ENCODE assay signal across 9 cellular contexts in genomic region chr3:112391648-112392047, GRCh38. TPM values are rescaled to one million over a fixed set of nuclear protein-coding genes. Genes with fewer than 3 reads are reported as not detected.
A peak's percentile ranks its signal among the peaks of the same experiment; 100 is the strongest.
DNase-seq lines count a peak whose midpoint lies in the region; ATAC-seq and TF ChIP-seq lines count a peak whose summit lies in the region.
"Had no signal": no experiment of that assay in that cellular context is flagged by ENCODE, and none has a peak within 500 bp of the region (broad histone marks: within the 10 kb centered on the region; RNA-seq: fewer than 3 reads in every experiment).

No MANE protein-coding gene starts in this region.

- H4K20me1 ChIP-seq in mammary epithelial cell (ENCODE audit: insufficient read depth, low read length) = no peaks in the 10 kb centered on the region

- 17% methylated on average over 3 of the region's 3 CpGs for WGBS in mammary epithelial cell (ENCODE audit: low coverage, missing lambda C conversion rate)

- TF ChIP-seq POLR2A in vagina (IDR thresholded peaks at IDR 0.05) = no peak

- H3K9ac ChIP-seq in mammary epithelial cell (ENCODE audit: insufficient read depth, low read length) (peak overlapping the region; percentile 40), muscle layer of colon (ENCODE audit: low read length) (no peak overlapping the region)

- dilution Hi-C loops in mammary epithelial cell (cut with HindIII; ENCODE audit: low sequenced_read_pairs) = loop anchor here (5.0 kb wide), 1 partner anchor 39 kb away; no protein-coding TSS in a partner anchor

- no peak for DNase-seq in cardiac muscle cell (ENCODE audit: low read depth in 1 of 2, low spot score in 1 of 2)
- DNase-seq in left ventricle myocardium superior = no peak
- no peak for DNase-seq in mammary epithelial cell
- no peak for DNase-seq in vagina (ENCODE audit: extremely low spot score in 2 of 2)
- DNase-seq in HuH-7 (ENCODE audit: low spot score) = no peak
- DNase-seq: CD4-positive, alpha-beta memory T cell had no signal

- H3K79me2 ChIP-seq in mammary epithelial cell (ENCODE audit: insufficient read depth, low read length) = no peaks in the 10 kb centered on the region

- H3K36me3 ChIP-seq in cardiac muscle cell = no peaks in the 10 kb centered on the region
- no peaks in the 10 kb centered on the region for H3K36me3 ChIP-seq in mammary epithelial cell (ENCODE audit: insufficient read depth, low read length)
- H3K36me3 ChIP-seq in muscle layer of colon (ENCODE audit: insufficient read depth, low read length) = no peaks in the 10 kb centered on the region
- no peaks in the 10 kb centered on the region for H3K36me3 ChIP-seq in vagina

- in situ Hi-C loops in mammary epithelial cell (cut with MboI; ENCODE audit: low sequenced_read_pairs in 2 of 2) = no loop called here

- no peak overlapping the region for H3K4me3 ChIP-seq in cardiac muscle cell
- H3K4me3 ChIP-seq in mammary epithelial cell (replicated peaks in 1 of 3; ENCODE audit: insufficient read depth in 1 of 3, low read depth in 2 of 3, low read length in 3 of 3) = no peak overlapping the region
- peak overlapping the region in 1 of 2 donors; percentile 19 for H3K4me3 ChIP-seq in muscle layer of colon (ENCODE audit: low read depth in 1 of 2, low read length in 2 of 2)
- H3K4me3 ChIP-seq in vagina = no peak overlapping the region

- H3K27ac ChIP-seq in cardiac muscle cell (peak overlapping the region; percentile 32), mammary epithelial cell (ENCODE audit: insufficient read depth, low read depth, low read length) (peak overlapping the region; percentile 78), muscle layer of colon (ENCODE audit: low read depth, low read length) (peak overlapping the region; percentile 36), vagina (peak overlapping the region; percentile 74)

- intact Hi-C loops in left ventricle myocardium superior (cut with micrococcal nuclease) (no loop called here), mammary epithelial cell (cut with micrococcal nuclease) (loop anchor here (1.0 kb wide), 1 partner anchor 12 kb away; no protein-coding TSS in a partner anchor), vagina (cut with DNase I) (no loop called here)

- no peaks in the 10 kb centered on the region for H3K9me3 ChIP-seq in cardiac muscle cell (ENCODE audit: low read depth)
- H3K9me3 ChIP-seq in mammary epithelial cell (replicated peaks; ENCODE audit: insufficient read depth, low read length) = peaks cover 4% of the 10 kb centered on the region
- H3K9me3 ChIP-seq in muscle layer of colon (ENCODE audit: low read length) = no peaks in the 10 kb centered on the region
- H3K9me3 ChIP-seq in vagina = no peaks in the 10 kb centered on the region

- no peak for TF ChIP-seq CTCF in cardiac muscle cell (IDR thresholded peaks at IDR 0.05; ENCODE audit: low read depth, low read length)
- no peak for TF ChIP-seq CTCF in mammary epithelial cell (conservative IDR thresholded peaks at IDR 0.05 in 1 of 2, IDR thresholded peaks at IDR 0.05 in 1 of 2; ENCODE audit: extremely low read depth in 1 of 2, insufficient read depth in 1 of 2, low read depth in 1 of 2, low read length in 2 of 2)
- TF ChIP-seq CTCF in vagina (IDR thresholded peaks at IDR 0.05) = no peak

- no peaks in the 10 kb centered on the region for H3K27me3 ChIP-seq in cardiac muscle cell
- H3K27me3 ChIP-seq in mammary epithelial cell (ENCODE audit: insufficient read depth, low read length) = no peaks in the 10 kb centered on the region
- no peaks in the 10 kb centered on the region for H3K27me3 ChIP-seq in muscle layer of colon (ENCODE audit: control insufficient read depth in 1 of 2, insufficient read depth in 2 of 2, low read length in 2 of 2)
- no peaks in the 10 kb centered on the region for H3K27me3 ChIP-seq in vagina

- H3K4me1 ChIP-seq in cardiac muscle cell (ENCODE audit: low read depth) (no peaks in the 10 kb centered on the region), mammary epithelial cell (ENCODE audit: insufficient read depth, low read length) (peaks cover 30% of the 10 kb centered on the region), muscle layer of colon (ENCODE audit: insufficient read depth, low read length) (peaks cover 32% of the 10 kb centered on the region), vagina (peaks cover 18% of the 10 kb centered on the region)

- CTCF ChIA-PET in mammary epithelial cell (lab: Charles Lee; ENCODE audit: low non-redundant PET) = no interaction called here

- BruUV-seq in mammary epithelial cell (replicated peaks; lab: Mats Ljungman, UMichigan) = TSS peak; percentile 77

- ATAC-seq in left ventricle myocardium superior (no peak), HG03159 (IDR thresholded peaks at IDR 0.05; ENCODE audit: unreplicated experiment) (no peak)
- ATAC-seq in activated CD4-positive, CD25-positive, alpha-beta regulatory T cell treated with anti-CD3 and anti-CD28 coated beads, Interleukin-2, amount 50 U/mL, for 24 hours = no peak

- H2AFZ ChIP-seq in mammary epithelial cell (ENCODE audit: low read depth, low read length) = peak overlapping the region; percentile 80

- peak overlapping the region; percentile 54 for H3K4me2 ChIP-seq in mammary epithelial cell (ENCODE audit: insufficient read depth, low read depth, low read length)

RNA-seq across cellular contexts. Expression of gene CD200, which starts 58.7 kb away (rescaled TPM):
- total RNA-seq in cardiac muscle cell = 5.4 and 6.9 TPM in 2 replicates
- polyA plus RNA-seq in cardiac muscle cell = 6.3 and 11.6 TPM in 2 replicates
- 1.3 TPM for total RNA-seq in left ventricle myocardium superior
- total RNA-seq in mammary epithelial cell = 10 to 100 TPM; 13.0 to 23.7 TPM
- polyA plus RNA-seq in mammary epithelial cell = 4.2 TPM
- polyA minus RNA-seq in mammary epithelial cell = not detected
- total RNA-seq in vagina = 3.9 TPM
